14 cellular contexts compared by ENCODE assay signal in genomic region chr1:36920371-36920770, GRCh38.
DNase-seq lines count a peak whose midpoint lies in the region; ATAC-seq and TF ChIP-seq lines count a peak whose summit lies in the region.
"Had no signal": no experiment of that assay in that cellular context is flagged by ENCODE, and none has a peak within 500 bp of the region (broad histone marks: within the 10 kb centered on the region; RNA-seq: fewer than 3 reads in every experiment).

No MANE protein-coding gene starts in this region.

- H3K27ac ChIP-seq in GM23338 (ENCODE audit: low read depth), result no peak overlapping the region
- H3K27ac ChIP-seq: BLaER1 had no signal

- H3K4me3 Mint-ChIP-seq in GM23338 (no peak overlapping the region), osteocyte (ENCODE audit: unreplicated experiment) (no peak overlapping the region)
- H3K4me3 Mint-ChIP-seq: CD8-positive, alpha-beta T cell had no signal

- H3K9me2 ChIP-seq in GM23338 (ENCODE audit: insufficient read depth), result no peaks in the 10 kb centered on the region

- H3K4me1 ChIP-seq in GM23338 (ENCODE audit: insufficient read depth), result peaks cover 7% of the 10 kb centered on the region
- H3K4me1 ChIP-seq: BLaER1 had no signal

- H3K4me3 ChIP-seq in GM23338, result no peak overlapping the region
- H3K4me3 ChIP-seq: BLaER1 had no signal

- no peaks in the 10 kb centered on the region for H3K79me2 ChIP-seq in GM23338 (replicated peaks; ENCODE audit: insufficient read depth)

- H3K36me3 ChIP-seq in GM23338 (ENCODE audit: insufficient read depth), result no peaks in the 10 kb centered on the region
- H3K36me3 ChIP-seq: BLaER1 had no signal

- H3K27ac Mint-ChIP-seq in GM23338, result peak overlapping the region; percentile 75; the same call in 1 of the 2 replicates
- no peak overlapping the region for H3K27ac Mint-ChIP-seq in osteocyte (ENCODE audit: unreplicated experiment)
- H3K27ac Mint-ChIP-seq: CD8-positive, alpha-beta T cell had no signal

- no peak overlapping the region for H3K4me2 ChIP-seq in GM23338
- H3K4me2 ChIP-seq: BLaER1 had no signal

- H3K4me1 Mint-ChIP-seq in GM23338 (peaks cover 20% of the 10 kb centered on the region), osteocyte (ENCODE audit: unreplicated experiment) (no peaks in the 10 kb centered on the region)

- TF ChIP-seq CTCF in GM23338 (conservative IDR thresholded peaks at IDR 0.05; ENCODE audit: low read depth in 2 of 2) (no peak), osteocyte (IDR thresholded peaks at IDR 0.05) (no peak)

- H3K36me3 Mint-ChIP-seq in GM23338 (ENCODE audit: low read depth) (peaks cover 8% of the 10 kb centered on the region; the same call in 2 of the 3 replicates), osteocyte (ENCODE audit: unreplicated experiment) (no peaks in the 10 kb centered on the region)
- H3K36me3 Mint-ChIP-seq: CD8-positive, alpha-beta T cell had no signal

- no peaks in the 10 kb centered on the region for H3F3A ChIP-seq in GM23338 (replicated peaks; ENCODE audit: low read depth)

- no peaks in the 10 kb centered on the region for H3K27me3 ChIP-seq in GM23338 (ENCODE audit: insufficient read depth)
- H3K27me3 ChIP-seq: BLaER1 had no signal

- ATAC-seq in GM23338, result no peak
- no peak for ATAC-seq in HG02938 (IDR thresholded peaks at IDR 0.05; ENCODE audit: unreplicated experiment)
- ATAC-seq: CD8-positive, alpha-beta T cell had no signal

- H3K27me3 Mint-ChIP-seq in GM23338 (ENCODE audit: insufficient read depth, low read depth, poor library complexity) (peaks cover 6% of the 10 kb centered on the region), osteocyte (ENCODE audit: unreplicated experiment) (no peaks in the 10 kb centered on the region)

- H4K20me1 ChIP-seq in GM23338 (replicated peaks; ENCODE audit: insufficient read depth), result no peaks in the 10 kb centered on the region; the same call in 1 of the 2 replicates

- DNase-seq in GM23338 (ENCODE audit: low spot score) (no peak), ecto neural progenitor cell (ENCODE audit: low spot score) (peak; percentile 29), osteocyte (ENCODE audit: extremely low spot score, unreplicated experiment) (peak; percentile 66), ureter (ENCODE audit: low spot score) (peak; percentile 27), NCI-H1694 (lab: John Stamatoyannopoulos, UW) (no peak)
- no peak for DNase-seq in activated effector memory CD4-positive, alpha-beta T cell treated with anti-CD3 and anti-CD28 coated beads, Interleukin-2, amount 50 U/mL, for 16 hours
- DNase-seq: 8988T, Calu3, DMS79 treated with DMSO at 0.1 percent for 48 hours, GF-D8, GOT3 had no signal

- peaks cover 22% of the 10 kb centered on the region for H3K9me3 Mint-ChIP-seq in GM23338
- no peaks in the 10 kb centered on the region for H3K9me3 Mint-ChIP-seq in osteocyte (ENCODE audit: unreplicated experiment)

- no peak overlapping the region for H2AFZ ChIP-seq in GM23338

TF ChIP-seq in GM23338, 12 proteins besides CTCF, POLR2A, EP300 and RAD21 (continues in another document):
- TF ChIP-seq EZH2 (IDR thresholded peaks at IDR 0.05; ENCODE audit: low read depth, unreplicated experiment) (no peak), JUNB (IDR thresholded peaks at IDR 0.05; ENCODE audit: unreplicated experiment) (no peak), ZNF331 (CRISPR knock-in tag; IDR thresholded peaks at IDR 0.05; ENCODE audit: low read depth) (no peak), CREB1 (CRISPR knock-in tag; IDR thresholded peaks at IDR 0.05; ENCODE audit: low read depth) (no peak), ETS1 (IDR thresholded peaks at IDR 0.05) (no peak), ZNF462 (CRISPR knock-in tag; IDR thresholded peaks at IDR 0.05) (no peak), STAT1 (IDR thresholded peaks at IDR 0.05; ENCODE audit: unreplicated experiment) (no peak), NANOG (IDR thresholded peaks at IDR 0.05; ENCODE audit: borderline replicate concordance) (no peak), ZNF114 (CRISPR knock-in tag; IDR thresholded peaks at IDR 0.05) (no peak), POLR2AphosphoS5 (IDR thresholded peaks at IDR 0.05; ENCODE audit: low read depth) (no peak)

Comparison
In these comparisons a context has a peak if more than half of its experiments do, and no peak if none do; other contexts are left out.
1. DNase-seq: peak in ecto neural progenitor cell (single experiment), osteocyte (single experiment) and ureter (single experiment); none in GM23338 (single experiment), activated effector memory CD4-positive, alpha-beta T cell treated with anti-CD3 and anti-CD28 coated beads, Interleukin-2, amount 50 U/mL, for 16 hours (single experiment) and NCI-H1694 (single experiment).